In genomic region chr21:20266369-20266710, GRCh38 we compare ENCODE assay signal across 24 cellular contexts.
DNase-seq lines count a peak whose midpoint lies in the region; ATAC-seq, FAIRE-seq and TF ChIP-seq lines count a peak whose summit lies in the region.
"Had no signal": no experiment of that assay in that cellular context is flagged by ENCODE, and none has a peak within 500 bp of the region (broad histone marks: within the 10 kb centered on the region; RNA-seq: fewer than 3 reads in every experiment).

No MANE protein-coding gene starts in this region.

- H3K79me1 ChIP-seq in H1 (ENCODE audit: low read depth, low read length), result no peaks in the 10 kb centered on the region

- WGBS in H1 (ENCODE audit: extremely low coverage in 1 of 2, insufficient coverage in 1 of 2, insufficient read length in 1 of 2, insufficient replicate concordance in 2 of 2, low coverage in 1 of 2, low lambda C conversion rate in 2 of 2, missing lambda C conversion rate in 1 of 2), 2 experiments, result 94% methylated on average over 3 of the region's 3 CpGs; no CpG with 5 or more reads in 1 of the 2 experiments
- WGBS in spleen, 5 donors, result 83 to 95% (median 91%) methylated on average over 3 of the region's 3 CpGs

- DNase-seq in H1 (ENCODE audit: low read depth in 1 of 2, low spot score in 2 of 2) (no peak), left colon (no peak), SHP77 treated with DMSO at 0.1 percent for 48 hours (lab: John Stamatoyannopoulos, UW) (no peak), midbrain (lab: John Stamatoyannopoulos, UW) (no peak), spleen (no peak)
- DNase-seq: 8988T; ACHN; BE2C; C1 segment of cervical spinal cord; CD4-positive, alpha-beta memory T cell; CD4-positive, CD25-positive, alpha-beta regulatory T cell; CD8-positive, alpha-beta memory T cell; COR-L47; DMS 273 treated with DMSO at 0.1 percent for 48 hours; DMS153; DMS53; DMS79; DND-41; EL; GDM1 had no signal

- no peaks in the 10 kb centered on the region for H3K4me1 ChIP-seq in H1 (replicated peaks in 1 of 4; ENCODE audit: control insufficient read depth in 3 of 4, insufficient read depth in 4 of 4, low read length in 3 of 4)
- H3K4me1 ChIP-seq in spleen, result no peaks in the 10 kb centered on the region
- H3K4me1 ChIP-seq: BE2C, BLaER1 had no signal

- TF ChIP-seq POLR2A in H1 (IDR thresholded peaks at IDR 0.05; ENCODE audit: control extremely low read depth in 1 of 2, low read depth in 2 of 2, low read length in 2 of 2) (no peak), spleen (IDR thresholded peaks at IDR 0.05) (no peak)

- no peak overlapping the region for H3K23ac ChIP-seq in H1 (ENCODE audit: insufficient read length)

- no peaks in the 10 kb centered on the region for H3K79me2 ChIP-seq in H1 (ENCODE audit: control insufficient read depth in 1 of 2, insufficient read depth in 2 of 2, low read length in 2 of 2)

- H2BK12ac ChIP-seq in H1 (ENCODE audit: low read depth, low read length), result no peak overlapping the region

- intact Hi-C loops in left colon (cut with DNase I, micrococcal nuclease) (no loop called here), spleen (cut with DNase I; ENCODE audit: low total_unique reads) (no loop called here)

- H3K27ac ChIP-seq in H1 (ENCODE audit: low read depth, low read length) (no peak overlapping the region), spleen (no peak overlapping the region)
- H3K27ac ChIP-seq: BLaER1 had no signal

- no peak overlapping the region for H2AK5ac ChIP-seq in H1 (ENCODE audit: low read depth, low read length)

- no peak overlapping the region for H2BK20ac ChIP-seq in H1 (ENCODE audit: low read length)

- H3K23me2 ChIP-seq in H1 (ENCODE audit: low read depth, low read length), result no peaks in the 10 kb centered on the region

- H4K91ac ChIP-seq in H1 (replicated peaks; ENCODE audit: insufficient read length, low read length), result no peak overlapping the region

- H2BK120ac ChIP-seq in H1 (replicated peaks; ENCODE audit: low read depth, low read length), result no peak overlapping the region

- no peak overlapping the region for H3K4ac ChIP-seq in H1 (replicated peaks; ENCODE audit: insufficient read length, low read depth, low read length)

- H3K18ac ChIP-seq in H1 (ENCODE audit: extremely low read depth, low read length), result no peak overlapping the region

- H4K5ac ChIP-seq in H1 (ENCODE audit: insufficient read length, low read depth, low read length), result no peak overlapping the region

- H3K27me3 ChIP-seq in H1 (replicated peaks in 1 of 4; ENCODE audit: control insufficient read depth in 3 of 4, extremely low read depth in 1 of 4, insufficient read depth in 3 of 4, low read length in 3 of 4) (no peaks in the 10 kb centered on the region), spleen (replicated peaks in 1 of 7) (no peaks in the 10 kb centered on the region)
- H3K27me3 ChIP-seq: BE2C, BLaER1 had no signal

- H3K14ac ChIP-seq in H1 (ENCODE audit: insufficient read length), result no peak overlapping the region

- FAIRE-seq in H1 (lab: Jason Lieb, UNC), result no peak
- FAIRE-seq: GM12878, GM12892, GM18507 had no signal

- POLR2A ChIA-PET in H1 (lab: Charles Lee; ENCODE audit: partially characterized antibody), result no interaction called here

- H4K8ac ChIP-seq in H1 (ENCODE audit: extremely low read depth, insufficient read depth, low read length), result no peak overlapping the region

- H3K4me3 ChIP-seq in H1 (ENCODE audit: extremely low read depth in 1 of 4, insufficient read depth in 2 of 4, low read depth in 3 of 4, low read length in 4 of 4) (no peak overlapping the region), spleen (no peak overlapping the region)
- H3K4me3 ChIP-seq: BLaER1, GM12878 had no signal

- H2AFZ ChIP-seq in H1 (ENCODE audit: low read length), result 0 out of 2 replicates have a peak overlapping the region, but pooled peaks have one; percentile 46

- no peak overlapping the region for H3K4me2 ChIP-seq in H1 (ENCODE audit: insufficient read depth in 1 of 2, low read depth in 2 of 2, low read length in 2 of 2)
- H3K4me2 ChIP-seq: BLaER1 had no signal

- no peak overlapping the region for H3K56ac ChIP-seq in H1 (replicated peaks; ENCODE audit: insufficient read length, low read depth, low read length)

- CTCF ChIA-PET in H1 (lab: Charles Lee; ENCODE audit: partially characterized antibody), result no interaction called here

- no peaks in the 10 kb centered on the region for H4K20me1 ChIP-seq in H1 (replicated peaks in 1 of 2; ENCODE audit: control insufficient read depth in 1 of 2, insufficient read depth in 2 of 2, low read length in 2 of 2)
- H4K20me1 ChIP-seq: BLaER1 had no signal

- H2BK15ac ChIP-seq in H1 (ENCODE audit: low read length), result no peak overlapping the region

- no peak for TF ChIP-seq CTCF in H1 (IDR thresholded peaks at IDR 0.05; ENCODE audit: control extremely low read depth in 1 of 3, insufficient read depth in 1 of 3, low read depth in 1 of 3, low read length in 3 of 3)
- TF ChIP-seq CTCF in spleen (IDR thresholded peaks at IDR 0.05 in 8 of 11, conservative IDR thresholded peaks at IDR 0.05 in 3 of 11), result no peak

- no peak overlapping the region for H2BK5ac ChIP-seq in H1 (ENCODE audit: low read depth, low read length)

- no peak overlapping the region for H3K9ac ChIP-seq in H1 (replicated peaks in 1 of 4; ENCODE audit: extremely low read depth in 1 of 4, low read depth in 3 of 4, low read length in 3 of 4)
- H3K9ac ChIP-seq: BLaER1 had no signal

- no peak for TF ChIP-seq EP300 in H1 (IDR thresholded peaks at IDR 0.05; ENCODE audit: borderline replicate concordance in 1 of 2, low read depth in 2 of 2, low read length in 2 of 2)

- H3K9me3 ChIP-seq in H1 (ENCODE audit: insufficient read depth in 2 of 2, low read depth in 1 of 2, low read length in 1 of 2) (no peaks in the 10 kb centered on the region), spleen (peaks cover 0 to 3% (median 0%) of the 10 kb centered on the region in 8 donors)
- H3K9me3 ChIP-seq: BE2C, BLaER1 had no signal

- TF ChIP-seq RAD21 in H1 (IDR thresholded peaks at IDR 0.05 in 1 of 2, conservative IDR thresholded peaks at IDR 0.05 in 1 of 2; ENCODE audit: low read depth in 2 of 2, low read length in 2 of 2), result no peak

- peak; percentile 56 for ATAC-seq in left colon
- ATAC-seq: GM12878 had no signal

- H3K36me3 ChIP-seq in H1 (ENCODE audit: control insufficient read depth in 2 of 4, insufficient read depth in 4 of 4, low read length in 3 of 4) (no peaks in the 10 kb centered on the region), spleen (no peaks in the 10 kb centered on the region)
- H3K36me3 ChIP-seq: BE2C, BLaER1 had no signal

TF ChIP-seq in H1, 55 proteins besides CTCF, POLR2A, EP300 and RAD21:
- TF ChIP-seq SIN3A (conservative IDR thresholded peaks at IDR 0.05 in 1 of 2, IDR thresholded peaks at IDR 0.05 in 1 of 2; ENCODE audit: low read depth in 1 of 2, low read length in 2 of 2) (no peak), RNF2 (IDR thresholded peaks at IDR 0.05; ENCODE audit: borderline replicate concordance, low read depth, low read length, missing control alignments, poor library complexity, severe bottlenecking) (no peak), FOSL1 (IDR thresholded peaks at IDR 0.05; ENCODE audit: insufficient read depth, low read depth, low read length) (no peak), TEAD4 (IDR thresholded peaks at IDR 0.05; ENCODE audit: low read depth, low read length) (no peak), JUN (IDR thresholded peaks at IDR 0.05; ENCODE audit: low read depth, low read length) (no peak), SIX5 (IDR thresholded peaks at IDR 0.05; ENCODE audit: low read depth, low read length) (no peak), CBX5 (IDR thresholded peaks at IDR 0.05; ENCODE audit: low read depth, low read length) (no peak), ZNF274 (IDR thresholded peaks at IDR 0.05; ENCODE audit: borderline replicate concordance, extremely low read depth, low read length) (no peak), CREB1 (IDR thresholded peaks at IDR 0.05) (no peak), GTF2F1 (IDR thresholded peaks at IDR 0.05; ENCODE audit: borderline replicate concordance, low read depth, low read length) (no peak)
